ENCODE assay signal across 8 cellular contexts in the genomic region with DNA sequence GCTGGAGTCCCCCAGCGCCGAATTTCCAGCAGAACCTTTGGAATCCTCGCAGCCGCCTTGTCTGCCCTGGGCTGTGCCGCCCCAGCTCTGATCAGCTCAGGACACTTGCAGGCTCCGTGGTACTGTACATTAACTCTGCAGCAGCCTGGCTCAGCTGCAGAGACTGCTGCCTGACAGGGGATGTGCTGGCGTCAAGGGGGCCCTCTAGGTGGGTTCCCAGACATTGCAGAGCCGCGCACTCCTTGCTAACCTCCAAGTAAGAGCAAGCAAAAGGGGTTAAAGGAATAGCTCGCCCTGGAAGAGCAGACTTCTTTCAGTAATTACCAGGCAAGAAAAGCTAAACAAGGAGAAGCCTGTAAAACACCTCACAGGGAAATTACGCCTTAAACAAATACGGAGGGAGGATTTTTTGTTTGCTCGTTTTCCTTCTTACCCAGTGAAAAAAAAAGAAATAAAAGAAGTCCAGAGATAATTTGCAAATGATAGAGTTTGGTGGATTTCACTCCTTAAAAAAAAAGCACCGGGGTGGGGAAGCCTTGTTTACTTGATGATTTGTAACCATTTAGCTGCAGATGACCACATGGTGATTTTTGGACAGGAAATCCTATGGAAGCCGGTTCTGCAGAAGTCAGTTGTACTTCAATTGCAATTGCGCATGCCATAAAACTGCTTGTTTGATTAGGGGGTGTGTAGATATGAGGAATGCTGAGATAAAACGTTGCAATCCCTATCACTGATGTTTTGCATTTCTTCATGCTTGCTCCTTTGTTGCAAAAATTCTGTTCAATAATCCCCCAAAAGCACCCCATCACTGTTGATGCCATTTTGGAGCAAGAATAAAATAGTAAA.
A peak's percentile ranks its signal among the peaks of the same experiment; 100 is the strongest.
DNase-seq lines count a peak whose midpoint lies in the region; ATAC-seq and TF ChIP-seq lines count a peak whose summit lies in the region.

No MANE protein-coding gene starts in this region.

- peaks cover 49% of the 10 kb centered on the region for H3K4me1 ChIP-seq in endocrine pancreas (ENCODE audit: control insufficient read depth, insufficient read depth, low read length)
- H3K4me1 ChIP-seq in mesendoderm (ENCODE audit: control insufficient read depth, low read depth, low read length), result peaks cover 7% of the 10 kb centered on the region
- H3K4me1 ChIP-seq in upper lobe of left lung, result peaks cover 0 to 8% (median 3%) of the 10 kb centered on the region in 4 donors
- H3K4me1 ChIP-seq in effector memory CD4-positive, alpha-beta T cell (ENCODE audit: control insufficient read depth, insufficient read depth, low read length, poor library complexity, severe bottlenecking), result no peaks in the 10 kb centered on the region

- H3K9me3 ChIP-seq in endocrine pancreas (ENCODE audit: control insufficient read depth, low read length) (no peaks in the 10 kb centered on the region), upper lobe of left lung (no peaks in the 10 kb centered on the region)
- no peaks in the 10 kb centered on the region for H3K9me3 ChIP-seq in effector memory CD4-positive, alpha-beta T cell (ENCODE audit: control insufficient read depth, low read length)

- peak overlapping the region; percentile 25 for H4K5ac ChIP-seq in mesendoderm (ENCODE audit: low read length)

- no peak overlapping the region for H2BK15ac ChIP-seq in mesendoderm (replicated peaks; ENCODE audit: low read depth)

- TF ChIP-seq EP300 in upper lobe of left lung (IDR thresholded peaks at IDR 0.05), result no peak

- no peaks in the 10 kb centered on the region for H3K79me2 ChIP-seq in mesendoderm (ENCODE audit: control insufficient read depth, insufficient read depth, low read length)

- H3K4me3 ChIP-seq in endocrine pancreas (ENCODE audit: control insufficient read depth, insufficient read depth, low read length) (peak overlapping the region; percentile 81), mesendoderm (ENCODE audit: low read length) (no peak overlapping the region), upper lobe of left lung (peak overlapping the region in 3 of 4 donors; percentile 30 to 46 (median 39))
- no peak overlapping the region for H3K4me3 ChIP-seq in effector memory CD4-positive, alpha-beta T cell (ENCODE audit: insufficient read depth, low read depth, low read length, poor library complexity, severe bottlenecking)

- H3K4me2 ChIP-seq in mesendoderm (ENCODE audit: low read length), result peak overlapping the region; percentile 31

- H3K9ac ChIP-seq in endocrine pancreas (ENCODE audit: control insufficient read depth, insufficient read depth, low read length) (peak overlapping the region; percentile 30), mesendoderm (ENCODE audit: low read length) (peak overlapping the region; percentile 60)

- no CpG with 5 or more reads among the region's 17 CpGs for WGBS in mesendoderm (ENCODE audit: extremely low coverage, insufficient coverage, low lambda C conversion rate)
- 18 to 19% methylated on average over 17 of the region's 17 CpGs for WGBS in upper lobe of left lung, 2 donors

- peak overlapping the region; percentile 1 for H2BK120ac ChIP-seq in mesendoderm (ENCODE audit: low read depth, low read length)

- ATAC-seq in GM18868 (IDR thresholded peaks at IDR 0.05; ENCODE audit: unreplicated experiment) (peak; percentile 47), upper lobe of left lung (ENCODE audit: low FRiP score in 2 of 2) (peak; percentile 84)

- H3K4ac ChIP-seq in mesendoderm (ENCODE audit: low read depth, low read length), result peak overlapping the region; percentile 41

- peak overlapping the region; percentile 72 for H3K18ac ChIP-seq in mesendoderm (ENCODE audit: low read length)

- H3K27ac ChIP-seq in mesendoderm (ENCODE audit: low read depth, low read length) (peak overlapping the region; percentile 64), upper lobe of left lung (peak overlapping the region in 1 of 4 donors; percentile 23)
- no peak overlapping the region for H3K27ac ChIP-seq in effector memory CD4-positive, alpha-beta T cell (ENCODE audit: insufficient read depth, low read length, poor library complexity, severe bottlenecking)

- TF ChIP-seq CTCF in upper lobe of left lung (IDR thresholded peaks at IDR 0.05), result no peak

- peak overlapping the region; percentile 62 for H3K56ac ChIP-seq in mesendoderm (ENCODE audit: low read length)

- H4K8ac ChIP-seq in mesendoderm (ENCODE audit: low read depth, low read length), result no peak overlapping the region

- no peak overlapping the region for H3K23ac ChIP-seq in mesendoderm (ENCODE audit: low read length)

- peak in 1 of 4 donors; percentile 54 for TF ChIP-seq POLR2A in upper lobe of left lung (IDR thresholded peaks at IDR 0.05)

- H2BK5ac ChIP-seq in mesendoderm (ENCODE audit: low read length), result no peak overlapping the region

- H3K79me1 ChIP-seq in mesendoderm (ENCODE audit: low read length), result no peaks in the 10 kb centered on the region

- H3K27me3 ChIP-seq in endocrine pancreas (ENCODE audit: control insufficient read depth, insufficient read depth, low read length) (no peaks in the 10 kb centered on the region), mesendoderm (ENCODE audit: insufficient read depth, low read length, poor library complexity) (no peaks in the 10 kb centered on the region), upper lobe of left lung (no peaks in the 10 kb centered on the region)
- H3K27me3 ChIP-seq in effector memory CD4-positive, alpha-beta T cell (replicated peaks; ENCODE audit: control insufficient read depth, insufficient read depth, low read length, poor library complexity, severe bottlenecking), result no peaks in the 10 kb centered on the region

- H3K36me3 ChIP-seq in endocrine pancreas (ENCODE audit: control insufficient read depth, insufficient read depth, low read length) (no peaks in the 10 kb centered on the region), mesendoderm (ENCODE audit: control insufficient read depth, insufficient read depth, low read length) (no peaks in the 10 kb centered on the region), upper lobe of left lung (no peaks in the 10 kb centered on the region)
- no peaks in the 10 kb centered on the region for H3K36me3 ChIP-seq in effector memory CD4-positive, alpha-beta T cell (ENCODE audit: control insufficient read depth, insufficient read depth, low read length)

- H2AK5ac ChIP-seq in mesendoderm (ENCODE audit: low read length), result no peak overlapping the region

- DNase-seq in NCI-H510A (lab: John Stamatoyannopoulos, UW) (peak; percentile 34), mesendoderm (peak; percentile 93), upper lobe of left lung (peak; percentile 54 to 63), GF-D8 (lab: John Stamatoyannopoulos, UW) (no peak)
- no peak for DNase-seq in activated effector memory CD4-positive, alpha-beta T cell treated with anti-CD3 and anti-CD28 coated beads, Interleukin-2, amount 50 U/mL, for 16 hours
- DNase-seq in effector memory CD4-positive, alpha-beta T cell, result no peak

Comparison
In these comparisons a context has a peak if more than half of its experiments do, and no peak if none do; other contexts are left out.
1. DNase-seq: peak in NCI-H510A (single experiment), mesendoderm (single experiment) and upper lobe of left lung (2 of 2); none in activated effector memory CD4-positive, alpha-beta T cell treated with anti-CD3 and anti-CD28 coated beads, Interleukin-2, amount 50 U/mL, for 16 hours (single experiment), effector memory CD4-positive, alpha-beta T cell (0 of 3) and GF-D8 (single experiment).
2. H3K4me3 ChIP-seq: peak in endocrine pancreas (single experiment) and upper lobe of left lung (3 of 4); none in mesendoderm (single experiment) and effector memory CD4-positive, alpha-beta T cell (single experiment).